Comparison of ENCODE assay signal across 15 cellular contexts in genomic region chr12:54388214-54389138, GRCh38. TPM values are rescaled to one million over a fixed set of nuclear protein-coding genes. Genes with fewer than 3 reads are reported as not detected.
DNase-seq lines count a peak whose midpoint lies in the region; ATAC-seq and TF ChIP-seq lines count a peak whose summit lies in the region.
"Had no signal": no experiment of that assay in that cellular context is flagged by ENCODE, and none has a peak within 500 bp of the region (broad histone marks: within the 10 kb centered on the region; RNA-seq: fewer than 3 reads in every experiment).

No MANE protein-coding gene starts in this region.

- peak overlapping the region; percentile 73 for H3K27ac ChIP-seq in parathyroid adenoma
- H3K27ac ChIP-seq: sigmoid colon, thoracic aorta had no signal

- H3K4me3 ChIP-seq in epithelial cell of esophagus (ENCODE audit: low read length) (peak overlapping the region; percentile 97), parathyroid adenoma (ENCODE audit: low read depth, low read length) (no peak overlapping the region)
- H3K4me3 ChIP-seq: sigmoid colon, thoracic aorta had no signal

- no peak overlapping the region for H3K9ac ChIP-seq in parathyroid adenoma

- peak; percentile 30 for DNase-seq in COLO829 (ENCODE audit: low spot score)
- DNase-seq in NCI-H69 (lab: John Stamatoyannopoulos, UW) = peak; percentile 88
- no peak for DNase-seq in epithelial cell of esophagus (ENCODE audit: low read depth)
- DNase-seq in HT-29 (ENCODE audit: low spot score) = no peak
- no peak for DNase-seq in NCI-H774 (lab: John Stamatoyannopoulos, UW)
- DNase-seq in DMS79 treated with DMSO at 0.1 percent for 48 hours (lab: John Stamatoyannopoulos, UW) = no peak
- DNase-seq: activated CD8-positive, alpha-beta T cell treated with anti-CD3 and anti-CD28 coated beads, Interleukin-2, amount 10 ng/mL, durations not matched to agents 7 days and 5 days; activated naive CD8-positive, alpha-beta T cell treated with anti-CD3 and anti-CD28 coated beads, Interleukin-2, amount 10 ng/mL, durations not matched to agents 7 days and 5 days; NCI-H1436 treated with DMSO at 0.1 percent for 48 hours; sigmoid colon had no signal

- no peaks in the 10 kb centered on the region for H3K79me2 ChIP-seq in parathyroid adenoma

- H3K4me2 ChIP-seq in parathyroid adenoma (ENCODE audit: low read length) = no peak overlapping the region

- no peaks in the 10 kb centered on the region for H3K36me3 ChIP-seq in parathyroid adenoma (ENCODE audit: control insufficient read depth, insufficient read depth, low read length)
- H3K36me3 ChIP-seq: sigmoid colon, thoracic aorta had no signal

- no peak for TF ChIP-seq CTCF in epithelial cell of esophagus (IDR thresholded peaks at IDR 0.05; ENCODE audit: insufficient read depth, low read depth, low read length, missing control alignments)
- TF ChIP-seq CTCF in parathyroid adenoma (IDR thresholded peaks at IDR 0.05) = no peak

- peak overlapping the region; percentile 34 for H2AFZ ChIP-seq in parathyroid adenoma

- H3K9me3 ChIP-seq in parathyroid adenoma (ENCODE audit: control insufficient read depth, low read length) = no peaks in the 10 kb centered on the region
- H3K9me3 ChIP-seq: sigmoid colon, thoracic aorta had no signal

- no peak for ATAC-seq in GM21367 (IDR thresholded peaks at IDR 0.05; ENCODE audit: unreplicated experiment)
- ATAC-seq: activated CD8-positive, alpha-beta T cell treated with anti-CD3 and anti-CD28 coated beads, Interleukin-2, amount 10 ng/mL, durations not matched to agents 7 days and 5 days; HepG2 had no signal

- H3K4me1 ChIP-seq in parathyroid adenoma = peaks cover 18% of the 10 kb centered on the region

- H3K27me3 ChIP-seq in parathyroid adenoma (ENCODE audit: control insufficient read depth, insufficient read depth, low read length) = no peaks in the 10 kb centered on the region
- H3K27me3 ChIP-seq: sigmoid colon had no signal

RNA-seq across cellular contexts. Expression of gene ZNF385A, which starts 3.9 kb away (rescaled TPM):
- total RNA-seq in HT-29 (2014; rRNA removed; shearing (Covaris generic)) = 0.10 and 1.3 TPM in 2 replicates

RNA-seq across cellular contexts. Expression of gene GPR84, which starts 24.2 kb away (rescaled TPM):
- not detected in 2 replicates for total RNA-seq in HT-29 (2014; rRNA removed; shearing (Covaris generic))
- total RNA-seq: chondrocyte, HepG2 had no signal

RNA-seq across cellular contexts. Expression of gene ITGA5, which starts 30.6 kb away (rescaled TPM):
- total RNA-seq in HT-29 (2014; rRNA removed; shearing (Covaris generic)) = not detected in 2 replicates

Comparison
In these comparisons a context has a peak if more than half of its experiments do, and no peak if none do; other contexts are left out.
1. DNase-seq: peak in COLO829 (single experiment) and NCI-H69 (single experiment); none in epithelial cell of esophagus (single experiment), HT-29 (single experiment), NCI-H774 (single experiment) and DMS79 treated with DMSO at 0.1 percent for 48 hours (single experiment).